1 cellular context compared by ENCODE assay signal in genomic region chr19:32674153-32674958, GRCh38.
TF ChIP-seq lines count a peak whose summit lies in the region.

No MANE protein-coding gene starts in this region.

TF ChIP-seq in endothelial cell of umbilical vein, 7 proteins besides CTCF, POLR2A, EP300 and RAD21:
- TF ChIP-seq GATA2 (IDR thresholded peaks at IDR 0.05; ENCODE audit: insufficient read depth, insufficient read length, low read depth, low read length) = no peak
- no peak for TF ChIP-seq FOS (IDR thresholded peaks at IDR 0.05; ENCODE audit: borderline replicate concordance, insufficient read depth, low read length)
- no peak for TF ChIP-seq EZH2 (IDR thresholded peaks at IDR 0.05; ENCODE audit: borderline replicate concordance, low read depth, low read length, severe bottlenecking)
- TF ChIP-seq JUN (IDR thresholded peaks at IDR 0.05; ENCODE audit: borderline replicate concordance, insufficient read depth, insufficient read length, low read depth) = no peak
- TF ChIP-seq, protein P1, sequence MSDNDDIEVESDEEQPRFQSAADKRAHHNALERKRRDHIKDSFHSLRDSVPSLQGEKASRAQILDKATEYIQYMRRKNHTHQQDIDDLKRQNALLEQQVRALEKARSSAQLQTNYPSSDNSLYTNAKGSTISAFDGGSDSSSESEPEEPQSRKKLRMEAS (IDR thresholded peaks at IDR 0.05; ENCODE audit: insufficient read depth, insufficient read length) = no peak
- TF ChIP-seq POLR2AphosphoS5 (IDR thresholded peaks at IDR 0.05; ENCODE audit: insufficient read depth, low read depth, low read length) = no peak
- TF ChIP-seq MYC (IDR thresholded peaks at IDR 0.05; ENCODE audit: low read depth, low read length) = no peak
